Comparison of ENCODE assay signal across 10 cellular contexts in the genomic region with DNA sequence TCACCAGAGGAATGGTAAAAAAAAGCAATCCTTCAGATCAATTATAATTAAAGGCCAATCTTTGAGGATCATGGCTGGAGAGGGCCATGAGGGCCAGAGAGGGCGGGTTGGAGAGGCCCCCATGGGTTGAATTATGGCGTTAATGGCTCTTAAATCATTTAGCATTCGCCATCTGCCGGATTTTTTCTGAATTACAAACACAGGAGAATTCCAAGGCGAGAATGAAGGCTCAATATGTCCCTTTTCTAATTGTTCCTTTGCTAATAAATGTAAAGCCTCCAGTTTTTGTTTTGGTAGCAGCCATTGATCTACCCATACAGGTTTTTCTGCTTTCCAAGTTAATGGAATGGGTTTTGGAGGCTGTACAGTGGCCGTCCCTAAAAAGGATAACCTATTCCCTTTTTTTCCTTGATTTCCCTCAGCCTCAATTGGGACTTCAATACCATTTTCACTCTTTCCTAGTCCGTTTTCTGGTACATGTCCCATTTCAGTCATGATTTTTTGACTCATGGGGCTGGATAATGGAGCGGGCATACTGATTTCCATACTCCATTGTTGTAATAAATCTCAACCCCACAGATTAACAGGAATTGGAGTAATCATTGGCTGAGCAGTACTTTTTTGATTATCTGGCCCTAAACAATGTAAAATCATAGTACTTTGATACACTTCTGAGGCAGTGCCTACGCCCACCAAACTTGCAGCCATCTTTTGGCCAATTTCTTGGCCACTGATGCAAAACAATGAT. TPM values are rescaled to one million over a fixed set of nuclear protein-coding genes. Genes with fewer than 3 reads are reported as not detected.
A peak's percentile ranks its signal among the peaks of the same experiment; 100 is the strongest.
DNase-seq lines count a peak whose midpoint lies in the region; ATAC-seq, FAIRE-seq and TF ChIP-seq lines count a peak whose summit lies in the region.
"Had no signal": no experiment of that assay in that cellular context is flagged by ENCODE, and none has a peak within 500 bp of the region (broad histone marks: within the 10 kb centered on the region; RNA-seq: fewer than 3 reads in every experiment).

No MANE protein-coding gene starts in this region.

- no peaks in the 10 kb centered on the region for H3K9me3 Mint-ChIP-seq in CD8-positive, alpha-beta memory T cell
- H3K9me3 Mint-ChIP-seq: IgD-negative memory B cell had no signal

- peaks cover 3 to 8% of the 10 kb centered on the region in 2 donors for H3K27me3 Mint-ChIP-seq in CD8-positive, alpha-beta memory T cell

- DNase-seq in CD8-positive, alpha-beta memory T cell: no peak
- no peak for DNase-seq in HFF-Myc (ENCODE audit: extremely low read depth, low read depth)
- DNase-seq in adipocyte (ENCODE audit: low read depth): peak; percentile 76
- DNase-seq in mucosa of descending colon: peak in 2 of 3 donors; percentile 17 to 79
- no peak for DNase-seq in GM19239 (ENCODE audit: insufficient read length, low spot score)
- no peak for DNase-seq in NCI-H2196 treated with DMSO at 0.1 percent for 48 hours (lab: John Stamatoyannopoulos, UW; ENCODE audit: unreplicated experiment)
- DNase-seq in coronary artery (ENCODE audit: low spot score): no peak

- H3K9ac ChIP-seq in adipocyte (ENCODE audit: low read length): no peak overlapping the region

- H3K4me1 ChIP-seq in CD8-positive, alpha-beta memory T cell (ENCODE audit: insufficient read depth, low read length): no peaks in the 10 kb centered on the region
- H3K4me1 ChIP-seq in adipocyte (ENCODE audit: control insufficient read depth, insufficient read depth, low read length): no peaks in the 10 kb centered on the region
- peaks cover 13% of the 10 kb centered on the region for H3K4me1 ChIP-seq in mucosa of descending colon (ENCODE audit: low read depth)

- POLR2A ChIA-PET in CD8-positive, alpha-beta memory T cell (lab: Charles Lee): no interaction called here

- FAIRE-seq in GM19239 (lab: Jason Lieb, UNC): no peak

- H3K27ac Mint-ChIP-seq in CD8-positive, alpha-beta memory T cell: no peak overlapping the region

- TF ChIP-seq CTCF in HFF-Myc (IDR thresholded peaks at IDR 0.05; ENCODE audit: low read depth, low read length, missing control alignments) (peak; percentile 8), mucosa of descending colon (IDR thresholded peaks at IDR 0.05) (peak; percentile 28), coronary artery (IDR thresholded peaks at IDR 0.05) (no peak)

- no peaks in the 10 kb centered on the region for H3K27me3 ChIP-seq in CD8-positive, alpha-beta memory T cell (ENCODE audit: insufficient read depth, low read length, poor library complexity, severe bottlenecking)
- peaks cover 28% of the 10 kb centered on the region for H3K27me3 ChIP-seq in adipocyte (replicated peaks; ENCODE audit: control insufficient read depth, insufficient read depth, low read length)

- intact Hi-C loops in mucosa of descending colon (cut with DNase I, micrococcal nuclease): loop anchor here in 1 of 2 donors (5.0 kb wide), 1 partner anchor 248 kb away; the partner anchor contains the start of gene FUT7

- peak overlapping the region; percentile 9 for H3K27ac ChIP-seq in CD8-positive, alpha-beta memory T cell (ENCODE audit: low read depth, low read length)
- no peak overlapping the region for H3K27ac ChIP-seq in coronary artery

- no peaks in the 10 kb centered on the region for H3K9me3 ChIP-seq in CD8-positive, alpha-beta memory T cell (ENCODE audit: low read length)
- H3K9me3 ChIP-seq in adipocyte (ENCODE audit: control insufficient read depth, low read length) (no peaks in the 10 kb centered on the region), mucosa of descending colon (no peaks in the 10 kb centered on the region)

- H3K4me1 Mint-ChIP-seq in CD8-positive, alpha-beta memory T cell: peaks cover 7 to 22% (median 9%) of the 10 kb centered on the region in 3 donors

- H3K4me3 ChIP-seq in CD8-positive, alpha-beta memory T cell (ENCODE audit: low read length): no peak overlapping the region
- H3K4me3 ChIP-seq in HFF-Myc (replicated peaks; ENCODE audit: low read depth, low read length) (no peak overlapping the region), adipocyte (ENCODE audit: low read length) (no peak overlapping the region), mucosa of descending colon (no peak overlapping the region), coronary artery (no peak overlapping the region)

- CTCF ChIA-PET in CD8-positive, alpha-beta memory T cell (lab: Charles Lee): no interaction called here

- ATAC-seq in mucosa of descending colon (no peak), GM18511 (IDR thresholded peaks at IDR 0.05; ENCODE audit: unreplicated experiment) (no peak)

- H3K36me3 ChIP-seq in CD8-positive, alpha-beta memory T cell (ENCODE audit: insufficient read depth, low read length): no peaks in the 10 kb centered on the region
- H3K36me3 ChIP-seq in adipocyte (ENCODE audit: control insufficient read depth, insufficient read depth, low read length, severe bottlenecking) (no peaks in the 10 kb centered on the region), mucosa of descending colon (ENCODE audit: low read depth) (no peaks in the 10 kb centered on the region)

- no peak overlapping the region for H3K4me3 Mint-ChIP-seq in CD8-positive, alpha-beta memory T cell

- H3K36me3 Mint-ChIP-seq in CD8-positive, alpha-beta memory T cell: no peaks in the 10 kb centered on the region
- H3K36me3 Mint-ChIP-seq: IgD-negative memory B cell had no signal

RNA-seq across cellular contexts. Expression of gene TMEM141, which starts 6.7 kb away (rescaled TPM):
- 10 to 100 TPM; 50.1 to 50.6 TPM for total RNA-seq in CD8-positive, alpha-beta memory T cell
- 37.8 TPM for polyA plus RNA-seq in CD8-positive, alpha-beta memory T cell
- total RNA-seq in mucosa of descending colon: 100 to 1,000 TPM; 110 to 373 (median 127) TPM

RNA-seq across cellular contexts. Expression of gene CCDC183, which starts 11.7 kb away (rescaled TPM):
- under 1 TPM in 1 of 2 experiments, not detected in 1; 0.73 TPM for total RNA-seq in CD8-positive, alpha-beta memory T cell
- 0.26 TPM for polyA plus RNA-seq in CD8-positive, alpha-beta memory T cell
- 10 to 100 TPM in 1 of 3 donors, 1 to 10 TPM in 2; 4.0 to 38.0 (median 7.0) TPM for total RNA-seq in mucosa of descending colon

RNA-seq across cellular contexts. Expression of gene LCN15, which starts 20.1 kb away (rescaled TPM):
- total RNA-seq in CD8-positive, alpha-beta memory T cell: not detected
- not detected for polyA plus RNA-seq in CD8-positive, alpha-beta memory T cell
- 10 to 100 TPM in 1 of 3 donors, 1 to 10 TPM in 2; 1.6 to 17.2 (median 3.7) TPM for total RNA-seq in mucosa of descending colon
- polyA plus RNA-seq: esophagus, IgD-negative memory B cell had no signal

RNA-seq across cellular contexts. Expression of gene RABL6, which starts 23.3 kb away (rescaled TPM):
- total RNA-seq in CD8-positive, alpha-beta memory T cell: 100 to 1,000 TPM in 1 of 2 experiments, 10 to 100 TPM in 1; 98.2 to 106 TPM
- 20.9 TPM for polyA plus RNA-seq in CD8-positive, alpha-beta memory T cell
- total RNA-seq in mucosa of descending colon: 100 to 1,000 TPM in 2 of 3 donors, 10 to 100 TPM in 1; 92.1 to 142 (median 112) TPM

RNA-seq across cellular contexts. Expression of gene LCN8, which starts 26.4 kb away (rescaled TPM):
- total RNA-seq in CD8-positive, alpha-beta memory T cell: not detected
- not detected for polyA plus RNA-seq in CD8-positive, alpha-beta memory T cell
- not detected for total RNA-seq in mucosa of descending colon
- polyA plus RNA-seq: esophagus had no signal

Comparison
In these comparisons a context has a peak if more than half of its experiments do, and no peak if none do; other contexts are left out.
1. DNase-seq: peak in adipocyte (single experiment) and mucosa of descending colon (2 of 3); none in CD8-positive, alpha-beta memory T cell (0 of 5), HFF-Myc (single experiment), GM19239 (single experiment), NCI-H2196 treated with DMSO at 0.1 percent for 48 hours (single experiment) and coronary artery (single experiment).